ENCODE assay signal across 16 cellular contexts in genomic region chr5:106489004-106489403, GRCh38.
DNase-seq lines count a peak whose midpoint lies in the region; ATAC-seq and TF ChIP-seq lines count a peak whose summit lies in the region.
"Had no signal": no experiment of that assay in that cellular context is flagged by ENCODE, and none has a peak within 500 bp of the region (broad histone marks: within the 10 kb centered on the region; RNA-seq: fewer than 3 reads in every experiment).

No MANE protein-coding gene starts in this region.

- BruUV-seq in PC-3 (replicated peaks; lab: Mats Ljungman, UMichigan), result no TSS peak

- H3K9me3 Mint-ChIP-seq in nephron, result peaks cover 3% of the 10 kb centered on the region

- 0 out of 2 replicates have a peak, but pooled peaks cover 3% of the 10 kb centered on the region for H3K4me1 ChIP-seq in PC-3 (ENCODE audit: insufficient read depth, low read length)
- H3K4me1 ChIP-seq: A549 had no signal

- no peaks in the 10 kb centered on the region for H3K36me3 Mint-ChIP-seq in nephron (ENCODE audit: low read depth)
- H3K36me3 Mint-ChIP-seq: CD14-positive monocyte; CD8-positive, alpha-beta T cell had no signal

- no peak overlapping the region for H3K4me3 Mint-ChIP-seq in nephron
- H3K4me3 Mint-ChIP-seq: CD14-positive monocyte; CD8-positive, alpha-beta T cell had no signal

- no peaks in the 10 kb centered on the region for H3K79me2 ChIP-seq in PC-3 (ENCODE audit: low read length)

- no peaks in the 10 kb centered on the region for H3F3A ChIP-seq in PC-3 (ENCODE audit: low read length, unreplicated experiment)

- no peaks in the 10 kb centered on the region for H4K20me1 ChIP-seq in PC-3 (ENCODE audit: low read length)

- no peak overlapping the region for H3K27ac ChIP-seq in PC-3 (ENCODE audit: low read length)
- H3K27ac ChIP-seq: A549, GM23248, HL-60 had no signal

- ATAC-seq in PC-3, result peak; percentile 57; the same call in 1 of the 2 replicates
- ATAC-seq in activated CD4-positive, CD25-positive, alpha-beta regulatory T cell treated with anti-CD3 and anti-CD28 coated beads, Interleukin-2, amount 50 U/mL, for 24 hours, result no peak
- ATAC-seq: A549; CD8-positive, alpha-beta T cell; HCT116 had no signal

- H3K9me3 ChIP-seq in PC-3 (ENCODE audit: low read length), result no peaks in the 10 kb centered on the region
- H3K9me3 ChIP-seq: A549 had no signal

- H3K27me3 Mint-ChIP-seq in nephron (ENCODE audit: low read depth), result no peaks in the 10 kb centered on the region

- DNase-seq in PC-3, result peak; percentile 10
- peak; percentile 12 for DNase-seq in astrocyte of the hippocampus (ENCODE audit: low read depth, low spot score)
- DNase-seq in fibroblast of peridontal ligament (ENCODE audit: extremely low read depth), result peak; percentile 24
- no peak for DNase-seq in glomerular visceral epithelial cell (ENCODE audit: extremely low spot score)
- DNase-seq in NCI-H524 treated with DMSO at 0.1 percent for 48 hours (lab: John Stamatoyannopoulos, UW), result no peak
- DNase-seq in GF-D8 (lab: John Stamatoyannopoulos, UW), result no peak
- DNase-seq: CD8-positive, alpha-beta T cell; COR-L47; DND-41; GM23248 had no signal

- no peak overlapping the region for H2AFZ ChIP-seq in PC-3 (ENCODE audit: low read length)
- H2AFZ ChIP-seq: GM23248 had no signal

- H3K9me2 ChIP-seq in PC-3 (replicated peaks; ENCODE audit: low read length), result no peaks in the 10 kb centered on the region

- intact Hi-C loops in PC-3 (cut with micrococcal nuclease), result loop anchor here (10.0 kb wide), 1 partner anchor 214 kb away; no protein-coding TSS in a partner anchor

- CTCF ChIA-PET in PC-3 (lab: Charles Lee), result no interaction called here

- no peak overlapping the region for H3K4me3 ChIP-seq in PC-3 (ENCODE audit: low read length)
- H3K4me3 ChIP-seq: A549, GM23248 had no signal

- no peak overlapping the region for H3K4me2 ChIP-seq in PC-3 (ENCODE audit: low read length)
- H3K4me2 ChIP-seq: A549 had no signal

- no peaks in the 10 kb centered on the region for H3K36me3 ChIP-seq in PC-3 (ENCODE audit: low read depth, low read length)

- peaks cover 5% of the 10 kb centered on the region for H3K4me1 Mint-ChIP-seq in nephron
- H3K4me1 Mint-ChIP-seq: CD14-positive monocyte had no signal

- TF ChIP-seq CTCF in PC-3 (conservative IDR thresholded peaks at IDR 0.05; ENCODE audit: low read depth, low read length) (no peak), nephron (IDR thresholded peaks at IDR 0.05; ENCODE audit: unreplicated experiment in 3 of 3) (no peak)

- POLR2A ChIA-PET in PC-3 (lab: Charles Lee; ENCODE audit: unreplicated experiment), result no interaction called here

- H3K27me3 ChIP-seq in PC-3 (ENCODE audit: low read length), result no peaks in the 10 kb centered on the region

- H3K27ac Mint-ChIP-seq in nephron, result peak overlapping the region; percentile 45 to 57 (median 49)
- H3K27ac Mint-ChIP-seq: CD14-positive monocyte; CD8-positive, alpha-beta T cell had no signal

- no peak overlapping the region for H3K9ac ChIP-seq in PC-3 (ENCODE audit: low read length)
- H3K9ac ChIP-seq: GM23248 had no signal

Comparison
In these comparisons a context has a peak if more than half of its experiments do, and no peak if none do; other contexts are left out.
1. DNase-seq: peak in PC-3 (single experiment), astrocyte of the hippocampus (single experiment) and fibroblast of peridontal ligament (single experiment); none in glomerular visceral epithelial cell (single experiment), NCI-H524 treated with DMSO at 0.1 percent for 48 hours (single experiment) and GF-D8 (single experiment).